Comparison of ENCODE assay signal across 21 cellular contexts in genomic region chr7:151897951-151898686, GRCh38. TPM values are rescaled to one million over a fixed set of nuclear protein-coding genes. Genes with fewer than 3 reads are reported as not detected.
A peak's percentile ranks its signal among the peaks of the same experiment; 100 is the strongest.
DNase-seq lines count a peak whose midpoint lies in the region; ATAC-seq and TF ChIP-seq lines count a peak whose summit lies in the region.
"Had no signal": no experiment of that assay in that cellular context is flagged by ENCODE, and none has a peak within 500 bp of the region (broad histone marks: within the 10 kb centered on the region; RNA-seq: fewer than 3 reads in every experiment).

No MANE protein-coding gene starts in this region.

- in situ Hi-C loops in gastrocnemius medialis (cut with MboI; ENCODE audit: low sequenced_read_pairs in 4 of 4), result no loop called here

- H3K14ac ChIP-seq in H9 (ENCODE audit: insufficient read depth, low read length), result no peak overlapping the region

- intact Hi-C loops in gastrocnemius medialis (cut with DNase I; ENCODE audit: low total_unique reads), result no loop called here

- H3K4ac ChIP-seq in H9 (ENCODE audit: low read depth, low read length), result no peak overlapping the region

- H3K36me3 ChIP-seq in hepatocyte (replicated peaks; ENCODE audit: insufficient read depth, low read depth), result no peaks in the 10 kb centered on the region
- no peaks in the 10 kb centered on the region for H3K36me3 ChIP-seq in osteoblast (ENCODE audit: insufficient read depth, low read length)
- no peaks in the 10 kb centered on the region for H3K36me3 ChIP-seq in gastrocnemius medialis

- no peaks in the 10 kb centered on the region for H3K23me2 ChIP-seq in H9 (ENCODE audit: insufficient read length, low read depth, low read length, poor library complexity, severe bottlenecking)

- H3T11ph ChIP-seq in H9 (ENCODE audit: low read length), result no peak overlapping the region

- H2AK5ac ChIP-seq in H9 (ENCODE audit: insufficient read length, low read length), result no peak overlapping the region

- peaks cover 36% of the 10 kb centered on the region for H3K27me3 Mint-ChIP-seq in H9 (ENCODE audit: low read depth)
- no peaks in the 10 kb centered on the region; the same call in none of the 2 replicates for H3K27me3 Mint-ChIP-seq in WTC11 (ENCODE audit: low read depth)
- H3K27me3 Mint-ChIP-seq in activated naive CD8-positive, alpha-beta T cell treated with anti-CD3 and anti-CD28 coated beads, Interleukin-2, amount 50 U/mL, for 24 hours, result peaks cover 23% of the 10 kb centered on the region

- no peak overlapping the region for H2AFZ ChIP-seq in H9 (ENCODE audit: low read length)
- H2AFZ ChIP-seq in hepatocyte, result no peak overlapping the region
- no peak overlapping the region for H2AFZ ChIP-seq in osteoblast (ENCODE audit: low read length)
- H2AFZ ChIP-seq: PC-9 had no signal

- H4K5ac ChIP-seq in H9 (ENCODE audit: insufficient read length, low read depth, low read length), result no peak overlapping the region

- H2BK120ac ChIP-seq in H9 (ENCODE audit: low read depth, low read length, poor library complexity, severe bottlenecking), result no peak overlapping the region

- H3K4me1 Mint-ChIP-seq in H9 (peaks cover 15 to 27% of the 10 kb centered on the region in 2 experiments), WTC11 (peaks cover 15% of the 10 kb centered on the region)
- H3K4me1 Mint-ChIP-seq in activated naive CD8-positive, alpha-beta T cell treated with anti-CD3 and anti-CD28 coated beads, Interleukin-2, amount 50 U/mL, for 24 hours, result no peaks in the 10 kb centered on the region

- no peak overlapping the region for H3K9ac ChIP-seq in H9 (ENCODE audit: extremely low read depth, insufficient read length, low read length)
- H3K9ac ChIP-seq: KMS-11 had no signal

- H3K4me1 ChIP-seq in H9 (ENCODE audit: insufficient read depth, low read length) (no peaks in the 10 kb centered on the region), hepatocyte (ENCODE audit: insufficient read depth) (peaks cover 5% of the 10 kb centered on the region), osteoblast (ENCODE audit: insufficient read depth, low read length) (no peaks in the 10 kb centered on the region), gastrocnemius medialis (no peaks in the 10 kb centered on the region)
- H3K4me1 ChIP-seq: Caco-2 had no signal

- H3K56ac ChIP-seq in H9 (ENCODE audit: insufficient read length, low read depth, low read length), result no peak overlapping the region

- POLR2A ChIA-PET in WTC11 (lab: Charles Lee), result no interaction called here

- no peak overlapping the region for H4K8ac ChIP-seq in H9 (replicated peaks; ENCODE audit: insufficient read length, low read depth, low read length)

- no peaks in the 10 kb centered on the region for H3K79me1 ChIP-seq in H9 (ENCODE audit: insufficient read depth, low read depth, low read length, poor library complexity, severe bottlenecking)

- H3K4me3 ChIP-seq in hepatocyte (no peak overlapping the region), osteoblast (ENCODE audit: insufficient read depth, low read length) (no peak overlapping the region), gastrocnemius medialis (no peak overlapping the region)
- H3K4me3 ChIP-seq: PC-9 had no signal

- H2BK20ac ChIP-seq in H9 (ENCODE audit: low read depth, low read length, poor library complexity, severe bottlenecking), result no peak overlapping the region

- H3K4me2 ChIP-seq in H9 (ENCODE audit: insufficient read depth, insufficient read length, low read length) (peak overlapping the region; percentile 80), hepatocyte (peak overlapping the region; percentile 69), osteoblast (ENCODE audit: insufficient read depth, low read length) (no peak overlapping the region)
- H3K4me2 ChIP-seq: KMS-11, PC-9 had no signal

- H2BK15ac ChIP-seq in H9 (ENCODE audit: low read depth, low read length), result no peak overlapping the region

- no CpG with 5 or more reads among the region's 18 CpGs for WGBS in H9 (ENCODE audit: extremely low coverage, insufficient read length, low lambda C conversion rate)
- WGBS in hepatocyte (ENCODE audit: low lambda C conversion rate, missing lambda C conversion rate), result 94% methylated on average over 18 of the region's 18 CpGs

- TF ChIP-seq CTCF in H9 (conservative IDR thresholded peaks at IDR 0.05), result no peak
- TF ChIP-seq CTCF in WTC11 (IDR thresholded peaks at IDR 0.05), result no peak
- TF ChIP-seq CTCF in hepatocyte (IDR thresholded peaks at IDR 0.05; ENCODE audit: poor library complexity), result no peak
- no peak for TF ChIP-seq CTCF in osteoblast (IDR thresholded peaks at IDR 0.05; ENCODE audit: extremely low read depth, low read depth, low read length)
- TF ChIP-seq CTCF in gastrocnemius medialis (IDR thresholded peaks at IDR 0.05 in 4 of 5, conservative IDR thresholded peaks at IDR 0.05 in 1 of 5), result no peak

- H2BK5ac ChIP-seq in H9 (ENCODE audit: insufficient read length, low read length), result no peak overlapping the region

- H3K27me3 ChIP-seq in H9 (ENCODE audit: insufficient read depth, low read length) (no peaks in the 10 kb centered on the region), hepatocyte (no peaks in the 10 kb centered on the region), osteoblast (ENCODE audit: insufficient read depth, low read length) (peaks cover 40% of the 10 kb centered on the region), gastrocnemius medialis (peaks cover 0 to 6% (median 0%) of the 10 kb centered on the region in 3 donors)

- H3K79me2 ChIP-seq in H9 (ENCODE audit: insufficient read depth, low read length) (no peaks in the 10 kb centered on the region), hepatocyte (no peaks in the 10 kb centered on the region), osteoblast (ENCODE audit: insufficient read depth, low read length) (no peaks in the 10 kb centered on the region)

- no peak overlapping the region for H2BK12ac ChIP-seq in H9 (ENCODE audit: insufficient read length, low read depth, low read length)

- no peaks in the 10 kb centered on the region for H3K36me3 Mint-ChIP-seq in H9 (ENCODE audit: insufficient read depth in 1 of 3, low read depth in 3 of 3)
- H3K36me3 Mint-ChIP-seq in WTC11, result no peaks in the 10 kb centered on the region
- no peaks in the 10 kb centered on the region for H3K36me3 Mint-ChIP-seq in activated naive CD8-positive, alpha-beta T cell treated with anti-CD3 and anti-CD28 coated beads, Interleukin-2, amount 50 U/mL, for 24 hours (ENCODE audit: low read depth)

- H3K18ac ChIP-seq in H9 (ENCODE audit: insufficient read length, low read depth, low read length), result no peak overlapping the region

- no peaks in the 10 kb centered on the region for H3K9me2 ChIP-seq in hepatocyte (replicated peaks; ENCODE audit: insufficient read depth)

- DNase-seq in H9 (no peak), WTC11 (ENCODE audit: low spot score) (no peak), hepatocyte (ENCODE audit: low spot score) (no peak), osteoblast (ENCODE audit: insufficient read length, low spot score, missing footprints) (peak; percentile 34), D341Med (ENCODE audit: low spot score) (no peak), gastrocnemius medialis (no peak), NCI-H2196 treated with DMSO at 0.1 percent for 48 hours (lab: John Stamatoyannopoulos, UW; ENCODE audit: unreplicated experiment) (no peak)
- no peak for DNase-seq in activated naive CD8-positive, alpha-beta T cell treated with anti-CD3 and anti-CD28 coated beads, Interleukin-2, amount 50 U/mL, for 24 hours
- DNase-seq: CD4-positive, alpha-beta T cell; GDM1; MV-4-11; NCI-H1694 treated with DMSO at 0.1 percent for 48 hours; NCI-H2107; NCI-H226; NCI-H524 treated with DMSO at 0.1 percent for 48 hours; PC-9 had no signal

- H4K91ac ChIP-seq in H9 (ENCODE audit: insufficient read length, low read depth, low read length), result no peak overlapping the region

- CTCF ChIA-PET in WTC11 (lab: Charles Lee), result interaction anchor here (1.1 to 1.3 kb wide), 3 partner anchors 21 to 115 kb away, joined by 3 to 6 read pairs (median 6); partner anchors contain the start of gene PRKAG2

- H3K27ac Mint-ChIP-seq in H9 (no peak overlapping the region), WTC11 (no peak overlapping the region)
- H3K27ac Mint-ChIP-seq in activated naive CD8-positive, alpha-beta T cell treated with anti-CD3 and anti-CD28 coated beads, Interleukin-2, amount 50 U/mL, for 24 hours, result no peak overlapping the region
- H3K27ac Mint-ChIP-seq: CD4-positive, alpha-beta T cell had no signal

- ATAC-seq in WTC11 (no peak), gastrocnemius medialis (no peak)
- no peak for ATAC-seq in activated naive CD8-positive, alpha-beta T cell treated with anti-CD3 and anti-CD28 coated beads, Interleukin-2, amount 50 U/mL, for 24 hours

- H3K9me3 Mint-ChIP-seq in H9 (peaks cover 0 to 1% of the 10 kb centered on the region in 2 experiments; a peak in 1 of 5 replicates), WTC11 (no peaks in the 10 kb centered on the region)
- H3K9me3 Mint-ChIP-seq in activated naive CD8-positive, alpha-beta T cell treated with anti-CD3 and anti-CD28 coated beads, Interleukin-2, amount 50 U/mL, for 24 hours, result no peaks in the 10 kb centered on the region
- H3K9me3 Mint-ChIP-seq: CD4-positive, alpha-beta T cell had no signal

- H3K27ac ChIP-seq in H9 (ENCODE audit: insufficient read length, low read depth, low read length), result no peak overlapping the region
- no peak overlapping the region for H3K27ac ChIP-seq in hepatocyte
- H3K27ac ChIP-seq in osteoblast (ENCODE audit: low read depth, low read length), result no peak overlapping the region
- no peak overlapping the region for H3K27ac ChIP-seq in gastrocnemius medialis
- H3K27ac ChIP-seq: KMS-11, PC-9 had no signal

- H4K20me1 ChIP-seq in H9 (ENCODE audit: control insufficient read depth, insufficient read depth, insufficient read length) (no peaks in the 10 kb centered on the region), hepatocyte (ENCODE audit: insufficient read depth, poor library complexity, severe bottlenecking) (no peaks in the 10 kb centered on the region), osteoblast (ENCODE audit: insufficient read depth, low read length) (no peaks in the 10 kb centered on the region)

- H3K9me3 ChIP-seq in H9 (ENCODE audit: control insufficient read depth, low read depth, low read length) (no peaks in the 10 kb centered on the region), hepatocyte (ENCODE audit: low read depth) (no peaks in the 10 kb centered on the region), osteoblast (ENCODE audit: low read depth, low read length) (no peaks in the 10 kb centered on the region), gastrocnemius medialis (no peaks in the 10 kb centered on the region)
- H3K9me3 ChIP-seq: Caco-2 had no signal

- no peak overlapping the region for H3K4me3 Mint-ChIP-seq in H9
- peak overlapping the region; percentile 63 for H3K4me3 Mint-ChIP-seq in WTC11
- no peak overlapping the region for H3K4me3 Mint-ChIP-seq in activated naive CD8-positive, alpha-beta T cell treated with anti-CD3 and anti-CD28 coated beads, Interleukin-2, amount 50 U/mL, for 24 hours
- H3K4me3 Mint-ChIP-seq: CD4-positive, alpha-beta T cell had no signal

- no peak overlapping the region for H3K23ac ChIP-seq in H9 (ENCODE audit: insufficient read length, low read depth, low read length)

- no peak for TF ChIP-seq POLR2A in gastrocnemius medialis (IDR thresholded peaks at IDR 0.05)

RNA-seq across cellular contexts. Expression of gene PRKAG2, which starts 21.2 kb away (rescaled TPM):
- total RNA-seq in H9 (2021) (11.8 and 12.3 TPM in 2 replicates), WTC11 (2021) (14.7 to 20.3 TPM (median 17.0 TPM) in 3 replicates), hepatocyte (14.0 and 17.8 TPM in 2 replicates), osteoblast (20.6 TPM in 2 replicates), gastrocnemius medialis (10 to 100 TPM in 2 of 4 donors, 1 to 10 TPM in 2; 5.3 to 32.6 (median 13.9) TPM)
- polyA plus RNA-seq in hepatocyte, result 21.8 and 23.4 TPM in 2 replicates

RNA-seq across cellular contexts. Expression of gene GALNTL5, which starts 58.1 kb away (rescaled TPM):
- total RNA-seq in H9 (2021), result 0.39 TPM in 1 of 2 replicates, not detected in the other
- total RNA-seq in WTC11 (2021), result not detected in 3 replicates
- total RNA-seq in hepatocyte, result not detected in 2 replicates
- not detected in 2 replicates for polyA plus RNA-seq in hepatocyte
- total RNA-seq in osteoblast, result not detected in 2 replicates
- not detected for total RNA-seq in gastrocnemius medialis
- total RNA-seq: Caco-2; CD4-positive, alpha-beta T cell; Daoy; HT-29; PC-9 had no signal
- polyA plus RNA-seq: BJ had no signal
